Comparison of ENCODE assay signal across 9 cellular contexts in the genomic region with DNA sequence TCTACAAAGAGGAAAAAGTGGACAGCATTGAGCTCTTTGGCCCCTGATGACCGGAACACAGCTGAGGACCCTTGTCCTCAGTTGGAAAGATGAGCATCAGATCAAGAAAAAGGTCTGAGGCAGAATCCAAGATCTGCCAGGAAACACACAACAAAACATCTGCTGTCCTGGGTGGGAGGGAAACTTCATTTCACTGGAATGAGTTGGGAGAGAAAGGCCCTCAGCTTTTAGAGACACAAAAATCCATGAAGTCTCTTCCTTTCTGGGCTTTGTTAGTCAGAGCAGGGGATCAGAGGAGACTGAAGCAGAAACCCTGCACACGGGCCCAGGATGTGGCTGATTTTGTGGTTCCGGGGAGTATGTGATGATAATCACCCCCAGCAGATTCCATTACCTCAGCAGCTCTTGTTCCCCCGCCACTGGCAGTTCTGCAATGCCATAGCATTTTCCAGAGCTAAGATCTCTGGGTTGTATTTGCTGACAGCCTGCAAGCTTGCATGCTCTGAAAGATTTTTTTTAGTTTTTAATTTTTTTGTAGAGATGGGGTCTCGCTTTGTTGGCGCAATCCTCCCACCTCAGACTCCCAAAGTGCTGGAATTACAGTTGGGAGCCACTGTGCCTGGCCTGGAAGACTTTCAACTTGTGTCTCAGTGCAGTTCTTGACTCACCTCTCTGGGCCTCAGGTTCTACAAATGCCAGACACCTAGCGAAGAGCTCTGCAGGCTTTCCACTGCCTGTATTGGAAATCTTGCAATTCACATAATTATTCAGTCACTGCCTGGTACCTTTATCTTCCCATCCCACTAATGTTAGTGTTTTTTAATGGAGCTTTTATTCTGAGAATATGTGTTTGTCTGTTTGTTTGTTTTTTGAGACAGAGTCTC. TPM values are rescaled to one million over a fixed set of nuclear protein-coding genes. Genes with fewer than 3 reads are reported as not detected.
A peak's percentile ranks its signal among the peaks of the same experiment; 100 is the strongest.
DNase-seq lines count a peak whose midpoint lies in the region; ATAC-seq and TF ChIP-seq lines count a peak whose summit lies in the region.
"Had no signal": no experiment of that assay in that cellular context is flagged by ENCODE, and none has a peak within 500 bp of the region (broad histone marks: within the 10 kb centered on the region; RNA-seq: fewer than 3 reads in every experiment).

No MANE protein-coding gene starts in this region.

- H3K4me1 Mint-ChIP-seq in Calu3 (ENCODE audit: low read depth, unreplicated experiment): no peaks in the 10 kb centered on the region

- DNase-seq in Kasumi-1 (lab: John Stamatoyannopoulos, UW) (peak; percentile 94), left ventricle myocardium superior (no peak), Calu3 (no peak), NCI-H2171 (lab: John Stamatoyannopoulos, UW) (no peak), NCI-H524 (lab: John Stamatoyannopoulos, UW) (no peak)
- peak; percentile 75 for DNase-seq in activated CD8-positive, alpha-beta memory T cell treated with anti-CD3 and anti-CD28 coated beads for 24 hours
- DNase-seq in stimulated activated CD8-positive, alpha-beta memory T cell treated with anti-CD3 and anti-CD28 coated beads, Interleukin-15, amount 100 ng/mL, for 4 hours (ENCODE audit: low read depth in 2 of 2): peak; percentile 53 to 72
- DNase-seq: naive B cell had no signal

- peak; percentile 57 for ATAC-seq in left ventricle myocardium superior
- no peak for ATAC-seq in GM18519 (IDR thresholded peaks at IDR 0.05; ENCODE audit: low FRiP score, unreplicated experiment)

- H3K9me3 Mint-ChIP-seq in Calu3 (ENCODE audit: low read depth, unreplicated experiment): no peaks in the 10 kb centered on the region

- intact Hi-C loops in left ventricle myocardium superior (cut with micrococcal nuclease): no loop called here
- intact Hi-C loops in Calu3 (cut with micrococcal nuclease; ENCODE audit: unreplicated experiment): no loop called here

- peaks cover 77% of the 10 kb centered on the region for H3K36me3 Mint-ChIP-seq in Calu3 (ENCODE audit: insufficient read depth, unreplicated experiment)

- no TSS peak for BruUV-seq in Calu3 (replicated peaks; lab: Mats Ljungman, UMichigan)

- H3K27me3 Mint-ChIP-seq in Calu3 (ENCODE audit: unreplicated experiment): no peaks in the 10 kb centered on the region
- H3K27me3 Mint-ChIP-seq: naive B cell had no signal

- TF ChIP-seq CTCF in Calu3 (IDR thresholded peaks at IDR 0.05; ENCODE audit: unreplicated experiment): no peak

- no peak overlapping the region for H3K27ac Mint-ChIP-seq in Calu3 (ENCODE audit: unreplicated experiment)

- CTCF ChIA-PET in Calu3 (lab: Charles Lee): interaction anchor here (0.7 kb wide), 1 partner anchor 145 kb away, joined by 3 read pairs; no protein-coding TSS in a partner anchor

- H3K4me3 Mint-ChIP-seq in Calu3 (ENCODE audit: low read depth, unreplicated experiment): no peak overlapping the region
- H3K4me3 Mint-ChIP-seq: naive B cell had no signal

RNA-seq across cellular contexts. Expression of gene TATDN2, which starts 5.8 kb away (rescaled TPM):
- total RNA-seq in left ventricle myocardium superior: 17.0 TPM
- 34.2 and 34.3 TPM in 2 replicates for total RNA-seq in Calu3 (2022)

RNA-seq across cellular contexts. Expression of gene GHRL, which starts 50.3 kb away (rescaled TPM):
- not detected for total RNA-seq in left ventricle myocardium superior
- 0.85 and 2.1 TPM in 2 replicates for total RNA-seq in Calu3 (2022)

Comparison
In these comparisons a context has a peak if more than half of its experiments do, and no peak if none do; other contexts are left out.
1. DNase-seq: peak in Kasumi-1 (2 of 2), activated CD8-positive, alpha-beta memory T cell treated with anti-CD3 and anti-CD28 coated beads for 24 hours (single experiment) and stimulated activated CD8-positive, alpha-beta memory T cell treated with anti-CD3 and anti-CD28 coated beads, Interleukin-15, amount 100 ng/mL, for 4 hours (2 of 2); none in left ventricle myocardium superior (single experiment), Calu3 (single experiment), NCI-H2171 (single experiment) and NCI-H524 (0 of 2).